ENCODE assay signal across 21 cellular contexts in genomic region chr12:114767906-114768697, GRCh38.
DNase-seq lines count a peak whose midpoint lies in the region; ATAC-seq and TF ChIP-seq lines count a peak whose summit lies in the region.
"Had no signal": no experiment of that assay in that cellular context is flagged by ENCODE, and none has a peak within 500 bp of the region (broad histone marks: within the 10 kb centered on the region; RNA-seq: fewer than 3 reads in every experiment).

No MANE protein-coding gene starts in this region.

- H3K4me1 Mint-ChIP-seq in nephron = peaks cover 42% of the 10 kb centered on the region
- H3K4me1 Mint-ChIP-seq in activated naive CD8-positive, alpha-beta T cell treated with anti-CD3 and anti-CD28 coated beads for 36 hours = no peaks in the 10 kb centered on the region
- H3K4me1 Mint-ChIP-seq: activated naive CD4-positive, alpha-beta T cell treated with anti-CD3 and anti-CD28 coated beads, Interleukin-2, amount 10 ng/mL, durations not matched to agents 7 days and 5 days; CD8-positive, alpha-beta memory T cell had no signal

- H3K27me3 Mint-ChIP-seq in nephron (ENCODE audit: low read depth) = no peaks in the 10 kb centered on the region
- no peaks in the 10 kb centered on the region for H3K27me3 Mint-ChIP-seq in activated naive CD8-positive, alpha-beta T cell treated with anti-CD3 and anti-CD28 coated beads for 36 hours
- H3K27me3 Mint-ChIP-seq: activated naive CD4-positive, alpha-beta T cell treated with anti-CD3 and anti-CD28 coated beads, Interleukin-2, amount 10 ng/mL, durations not matched to agents 7 days and 5 days; CD8-positive, alpha-beta memory T cell had no signal

- no peak for TF ChIP-seq CTCF in nephron (IDR thresholded peaks at IDR 0.05; ENCODE audit: unreplicated experiment in 3 of 3)

- H3K27ac Mint-ChIP-seq in nephron = peak overlapping the region; percentile 96 to 99 (median 98)
- no peak overlapping the region for H3K27ac Mint-ChIP-seq in activated naive CD8-positive, alpha-beta T cell treated with anti-CD3 and anti-CD28 coated beads for 36 hours
- H3K27ac Mint-ChIP-seq: activated naive CD4-positive, alpha-beta T cell treated with anti-CD3 and anti-CD28 coated beads, Interleukin-2, amount 10 ng/mL, durations not matched to agents 7 days and 5 days; CD8-positive, alpha-beta memory T cell had no signal

- peaks cover 5% of the 10 kb centered on the region for H3K9me3 Mint-ChIP-seq in nephron
- peaks cover 2% of the 10 kb centered on the region for H3K9me3 Mint-ChIP-seq in activated naive CD8-positive, alpha-beta T cell treated with anti-CD3 and anti-CD28 coated beads for 36 hours
- H3K9me3 Mint-ChIP-seq: H9 had no signal

- H3K36me3 Mint-ChIP-seq in nephron (ENCODE audit: low read depth) = no peaks in the 10 kb centered on the region
- no peaks in the 10 kb centered on the region for H3K36me3 Mint-ChIP-seq in activated naive CD8-positive, alpha-beta T cell treated with anti-CD3 and anti-CD28 coated beads for 36 hours
- H3K36me3 Mint-ChIP-seq: activated naive CD4-positive, alpha-beta T cell treated with anti-CD3 and anti-CD28 coated beads, Interleukin-2, amount 10 ng/mL, durations not matched to agents 7 days and 5 days; CD8-positive, alpha-beta memory T cell had no signal

- no peak for ATAC-seq in GM21576 (IDR thresholded peaks at IDR 0.05; ENCODE audit: unreplicated experiment)

- H3K4me3 Mint-ChIP-seq in nephron = peak overlapping the region in 1 of 3 experiments; percentile 55
- no peak overlapping the region for H3K4me3 Mint-ChIP-seq in activated naive CD8-positive, alpha-beta T cell treated with anti-CD3 and anti-CD28 coated beads for 36 hours
- H3K4me3 Mint-ChIP-seq: activated naive CD4-positive, alpha-beta T cell treated with anti-CD3 and anti-CD28 coated beads, Interleukin-2, amount 10 ng/mL, durations not matched to agents 7 days and 5 days; CD8-positive, alpha-beta memory T cell; H9 had no signal

- DNase-seq in H4 (ENCODE audit: low spot score) (peak; percentile 36), OCI-M1 (lab: John Stamatoyannopoulos, UW) (peak; percentile 35), ecto neural progenitor cell (ENCODE audit: low spot score) (peak; percentile 56), SIG-M5 treated with dmso at 0.1 percent for 504 hours (lab: John Stamatoyannopoulos, UW; ENCODE audit: unreplicated experiment) (no peak)
- DNase-seq in activated naive CD8-positive, alpha-beta T cell treated with anti-CD3 and anti-CD28 coated beads for 36 hours = no peak
- DNase-seq in activated CD4-positive, CD25-positive, alpha-beta regulatory T cell treated with anti-CD3 and anti-CD28 coated beads, Interleukin-2, amount 50 U/mL, for 72 hours = no peak
- DNase-seq: activated CD4-positive, alpha-beta T cell treated with anti-CD3 and anti-CD28 coated beads, Interleukin-2, amount 50 U/mL, for 4 hours; activated naive CD4-positive, alpha-beta T cell treated with anti-CD3 and anti-CD28 coated beads, Interleukin-2, amount 10 ng/mL, durations not matched to agents 7 days and 5 days; CD8-positive, alpha-beta memory T cell; colonic mucosa; glutamatergic neuron; H9; KG1; NCI-H2171; NCI-H774; stimulated activated CD4-positive, alpha-beta T cell treated with anti-CD3 and anti-CD28 coated beads, Interleukin-2, amount 100 ng/mL, for 48 hours; stomach; SW 1271; uterus had no signal

Comparison
In these comparisons a context has a peak if more than half of its experiments do, and no peak if none do; other contexts are left out.
1. DNase-seq: peak in H4 (single experiment), OCI-M1 (single experiment) and ecto neural progenitor cell (single experiment); none in activated naive CD8-positive, alpha-beta T cell treated with anti-CD3 and anti-CD28 coated beads for 36 hours (single experiment), activated CD4-positive, CD25-positive, alpha-beta regulatory T cell treated with anti-CD3 and anti-CD28 coated beads, Interleukin-2, amount 50 U/mL, for 72 hours (single experiment) and SIG-M5 treated with dmso at 0.1 percent for 504 hours (single experiment).